19 cellular contexts compared by ENCODE assay signal in the genomic region with DNA sequence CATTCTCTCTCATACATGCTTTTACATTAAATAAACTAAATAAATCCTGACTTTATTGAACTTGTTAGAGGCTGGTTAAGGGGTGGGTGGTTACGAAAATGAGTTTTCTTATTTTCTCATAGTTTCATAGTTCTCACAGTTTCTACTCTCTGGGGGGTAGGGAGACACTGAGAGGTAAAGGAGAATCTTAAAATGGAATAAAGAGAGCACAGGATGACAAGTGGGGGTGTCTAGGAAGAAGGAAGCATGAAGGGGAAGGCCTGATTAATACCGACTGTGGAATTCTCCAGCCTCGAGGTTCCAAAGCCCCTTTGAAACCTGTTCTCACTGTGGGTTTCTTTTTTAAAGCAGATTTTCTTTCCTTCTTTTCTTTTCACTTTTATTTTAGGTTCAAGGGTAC.
"Had no signal": no experiment of that assay in that cellular context is flagged by ENCODE, and none has a peak within 500 bp of the region (broad histone marks: within the 10 kb centered on the region; RNA-seq: fewer than 3 reads in every experiment).

No MANE protein-coding gene starts in this region.

- H3K4me3 ChIP-seq: coronary artery, gastrocnemius medialis, heart left ventricle, lung, sigmoid colon, stomach had no signal

- H3K27me3 ChIP-seq: brain microvascular endothelial cell, gastrocnemius medialis, sigmoid colon, stomach had no signal

- ATAC-seq: activated T-cell treated with anti-CD3 and anti-CD28 coated beads, Interleukin-2, amount 50 U/mL, for 72 hours; gastrocnemius medialis; heart left ventricle; left lobe of liver had no signal

- H3K27ac ChIP-seq: brain microvascular endothelial cell, coronary artery, gastrocnemius medialis, heart left ventricle, sigmoid colon, stomach, VCaP had no signal

- FAIRE-seq: kidney had no signal

- H3K4me1 ChIP-seq: gastrocnemius medialis, heart left ventricle, sigmoid colon, stomach had no signal

- H3K9me3 ChIP-seq: gastrocnemius medialis, heart left ventricle, sigmoid colon, stomach had no signal

- DNase-seq: activated CD4-positive, alpha-beta T cell treated with anti-CD3 and anti-CD28 coated beads for 1 hour; activated CD4-positive, alpha-beta T cell treated with anti-CD3 and anti-CD28 coated beads, Interleukin-2, amount 50 U/mL, for 4 hours; activated effector memory CD4-positive, alpha-beta T cell treated with anti-CD3 and anti-CD28 coated beads, Interleukin-2, amount 50 U/mL, for 16 hours; activated naive CD4-positive, alpha-beta T cell treated with anti-CD3 and anti-CD28 coated beads, Interleukin-2, amount 50 U/mL, for 16 hours; activated T-cell treated with anti-CD3 and anti-CD28 coated beads, Interleukin-2, amount 50 U/mL, for 72 hours; aorta; brain microvascular endothelial cell; erythroblast; gastrocnemius medialis; heart left ventricle; kidney; sigmoid colon; stimulated activated CD4-positive, alpha-beta T cell treated with anti-CD3 and anti-CD28 coated beads, Interleukin-4, amount 100 ng/mL, for 24 hours; stomach; trophoblast cell had no signal

- H3K36me3 ChIP-seq: brain microvascular endothelial cell, gastrocnemius medialis, heart left ventricle, sigmoid colon, stomach had no signal
